12 cellular contexts compared by ENCODE assay signal in the genomic region with DNA sequence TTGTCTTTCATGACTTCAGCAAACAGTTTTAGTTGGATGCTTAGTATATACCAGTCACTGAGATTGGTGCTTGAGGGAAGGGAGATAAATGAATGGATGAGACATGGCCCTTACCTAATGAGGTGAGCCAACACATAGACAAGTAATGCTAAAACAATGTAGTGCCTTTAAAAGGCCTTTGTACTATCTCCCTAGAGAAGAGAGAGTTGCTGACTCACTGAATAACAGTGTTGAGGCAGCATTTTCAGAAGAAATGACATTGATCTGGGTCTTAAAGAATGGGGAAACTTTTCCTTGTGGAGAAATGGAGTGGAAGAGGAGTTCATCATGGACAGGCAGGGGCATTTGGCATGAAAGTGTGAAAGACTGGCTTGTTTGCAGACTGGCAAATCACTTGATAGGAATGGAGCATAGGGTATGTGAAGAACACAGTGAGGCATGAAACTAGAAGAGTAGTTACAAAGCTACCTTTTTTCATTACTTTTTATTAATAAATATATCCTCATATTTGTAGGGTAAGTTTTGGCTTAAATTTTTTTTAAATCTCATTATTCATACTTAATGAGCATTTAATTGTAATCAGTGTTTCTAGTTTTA.
DNase-seq lines count a peak whose midpoint lies in the region; ATAC-seq, FAIRE-seq and TF ChIP-seq lines count a peak whose summit lies in the region.
"Had no signal": no experiment of that assay in that cellular context is flagged by ENCODE, and none has a peak within 500 bp of the region (broad histone marks: within the 10 kb centered on the region; RNA-seq: fewer than 3 reads in every experiment).

No MANE protein-coding gene starts in this region.

- FAIRE-seq in urothelium cell line (lab: Jason Lieb, UNC) = no peak
- FAIRE-seq: GM12892 had no signal

- no peak for ATAC-seq in natural killer cell
- no peak for ATAC-seq in natural killer cell treated with Interleukin-12 subunit alpha and Interleukin-12 subunit beta and Interleukin-15 and Interleukin-18, amount 100 ng/mL, for 72 hours

- no peak overlapping the region for H3K4me3 Mint-ChIP-seq in natural killer cell
- no peak overlapping the region for H3K4me3 Mint-ChIP-seq in natural killer cell treated with Interleukin-12 subunit alpha and Interleukin-12 subunit beta and Interleukin-15 and Interleukin-18, amount 100 ng/mL, for 72 hours
- no peak overlapping the region for H3K4me3 Mint-ChIP-seq in activated CD4-positive, alpha-beta memory T cell treated with anti-CD3 and anti-CD28 coated beads, Interleukin-2, amount 10 ng/mL, durations not matched to agents 7 days and 5 days
- H3K4me3 Mint-ChIP-seq: activated CD4-positive, alpha-beta T cell treated with anti-CD3 and anti-CD28 coated beads, Interleukin-2, amount 10 ng/mL, durations not matched to agents 7 days and 5 days; activated naive CD8-positive, alpha-beta T cell treated with anti-CD3 and anti-CD28 coated beads, Interleukin-2, amount 10 ng/mL, durations not matched to agents 7 days and 5 days had no signal

- TF ChIP-seq CTCF in natural killer cell (IDR thresholded peaks at IDR 0.05) = no peak

- CTCF ChIA-PET in HEK293T (lab: Yijun Ruan, JAX) = interaction anchor here (0.7 kb wide), 1 partner anchor 17 kb away, joined by 4 read pairs; no protein-coding TSS in a partner anchor
- CTCF ChIA-PET in activated CD4-positive, alpha-beta memory T cell treated with anti-CD3 and anti-CD28 coated beads, Interleukin-2, amount 10 ng/mL, durations not matched to agents 7 days and 5 days (lab: Charles Lee) = no interaction called here

- no peak overlapping the region for H3K27ac ChIP-seq in substantia nigra (ENCODE audit: low read depth, low read length, poor library complexity, severe bottlenecking)

- peak overlapping the region; percentile 16 to 55 for H3K27ac Mint-ChIP-seq in natural killer cell
- H3K27ac Mint-ChIP-seq in natural killer cell treated with Interleukin-12 subunit alpha and Interleukin-12 subunit beta and Interleukin-15 and Interleukin-18, amount 100 ng/mL, for 72 hours = no peak overlapping the region
- H3K27ac Mint-ChIP-seq in activated CD4-positive, alpha-beta memory T cell treated with anti-CD3 and anti-CD28 coated beads, Interleukin-2, amount 10 ng/mL, durations not matched to agents 7 days and 5 days = no peak overlapping the region
- H3K27ac Mint-ChIP-seq: activated CD4-positive, alpha-beta T cell treated with anti-CD3 and anti-CD28 coated beads, Interleukin-2, amount 10 ng/mL, durations not matched to agents 7 days and 5 days; activated naive CD8-positive, alpha-beta T cell treated with anti-CD3 and anti-CD28 coated beads, Interleukin-2, amount 10 ng/mL, durations not matched to agents 7 days and 5 days had no signal

- POLR2A ChIA-PET in HEK293T (lab: Yijun Ruan, JAX) = no interaction called here
- POLR2A ChIA-PET in activated CD4-positive, alpha-beta memory T cell treated with anti-CD3 and anti-CD28 coated beads, Interleukin-2, amount 10 ng/mL, durations not matched to agents 7 days and 5 days (lab: Charles Lee) = no interaction called here

- intact Hi-C loops in natural killer cell (cut with micrococcal nuclease) = no loop called here

- H3K4me1 Mint-ChIP-seq in natural killer cell = peaks cover 51 to 56% of the 10 kb centered on the region in 2 donors
- H3K4me1 Mint-ChIP-seq in natural killer cell treated with Interleukin-12 subunit alpha and Interleukin-12 subunit beta and Interleukin-15 and Interleukin-18, amount 100 ng/mL, for 72 hours (ENCODE audit: low read depth in 2 of 2) = peaks cover 32 to 42% of the 10 kb centered on the region in 2 donors
- peaks cover 29% of the 10 kb centered on the region for H3K4me1 Mint-ChIP-seq in activated CD4-positive, alpha-beta memory T cell treated with anti-CD3 and anti-CD28 coated beads, Interleukin-2, amount 10 ng/mL, durations not matched to agents 7 days and 5 days

- H3K9me3 Mint-ChIP-seq in natural killer cell = peaks cover 0 to 5% of the 10 kb centered on the region in 2 donors
- no peaks in the 10 kb centered on the region for H3K9me3 Mint-ChIP-seq in natural killer cell treated with Interleukin-12 subunit alpha and Interleukin-12 subunit beta and Interleukin-15 and Interleukin-18, amount 100 ng/mL, for 72 hours
- H3K9me3 Mint-ChIP-seq in activated CD4-positive, alpha-beta memory T cell treated with anti-CD3 and anti-CD28 coated beads, Interleukin-2, amount 10 ng/mL, durations not matched to agents 7 days and 5 days = peaks cover 9% of the 10 kb centered on the region

- peaks cover 5% of the 10 kb centered on the region for H3K36me3 Mint-ChIP-seq in natural killer cell
- H3K36me3 Mint-ChIP-seq in natural killer cell treated with Interleukin-12 subunit alpha and Interleukin-12 subunit beta and Interleukin-15 and Interleukin-18, amount 100 ng/mL, for 72 hours = peaks cover 14% of the 10 kb centered on the region
- H3K36me3 Mint-ChIP-seq in activated CD4-positive, alpha-beta memory T cell treated with anti-CD3 and anti-CD28 coated beads, Interleukin-2, amount 10 ng/mL, durations not matched to agents 7 days and 5 days (ENCODE audit: low read depth) = peaks cover 15% of the 10 kb centered on the region

- no peaks in the 10 kb centered on the region for H3K27me3 Mint-ChIP-seq in natural killer cell (ENCODE audit: low read depth in 2 of 2)
- no peaks in the 10 kb centered on the region for H3K27me3 Mint-ChIP-seq in natural killer cell treated with Interleukin-12 subunit alpha and Interleukin-12 subunit beta and Interleukin-15 and Interleukin-18, amount 100 ng/mL, for 72 hours
- H3K27me3 Mint-ChIP-seq in activated CD4-positive, alpha-beta memory T cell treated with anti-CD3 and anti-CD28 coated beads, Interleukin-2, amount 10 ng/mL, durations not matched to agents 7 days and 5 days = no peaks in the 10 kb centered on the region
- H3K27me3 Mint-ChIP-seq: activated CD4-positive, alpha-beta T cell treated with anti-CD3 and anti-CD28 coated beads, Interleukin-2, amount 10 ng/mL, durations not matched to agents 7 days and 5 days; activated naive CD8-positive, alpha-beta T cell treated with anti-CD3 and anti-CD28 coated beads, Interleukin-2, amount 10 ng/mL, durations not matched to agents 7 days and 5 days had no signal

- DNase-seq in natural killer cell (no peak), amniotic epithelial cell (ENCODE audit: low read depth) (peak; percentile 90), glomerular visceral epithelial cell (ENCODE audit: extremely low spot score) (peak; percentile 61), urothelium cell line (ENCODE audit: low spot score) (peak; percentile 52), HEK293T (ENCODE audit: extremely low spot score) (no peak), substantia nigra (lab: John Stamatoyannopoulos, UW) (no peak)
- DNase-seq in natural killer cell treated with Interleukin-12 subunit alpha and Interleukin-12 subunit beta and Interleukin-15 and Interleukin-18, amount 100 ng/mL, for 72 hours (ENCODE audit: low spot score) = no peak
- no peak for DNase-seq in activated CD4-positive, alpha-beta memory T cell treated with anti-CD3 and anti-CD28 coated beads, Interleukin-2, amount 10 ng/mL, durations not matched to agents 7 days and 5 days
- DNase-seq: activated CD4-positive, alpha-beta T cell treated with anti-CD3 and anti-CD28 coated beads, Interleukin-2, amount 10 ng/mL, durations not matched to agents 7 days and 5 days; activated naive CD8-positive, alpha-beta T cell treated with anti-CD3 and anti-CD28 coated beads, Interleukin-2, amount 10 ng/mL, durations not matched to agents 7 days and 5 days; heart left ventricle had no signal

TF ChIP-seq in HEK293T, 16 proteins besides CTCF, POLR2A, EP300 and RAD21:
- TF ChIP-seq SUZ12 (IDR thresholded peaks at IDR 0.05) (no peak), SP1 (IDR thresholded peaks at IDR 0.05) (no peak), CTBP1 (IDR thresholded peaks at IDR 0.05; ENCODE audit: borderline replicate concordance) (no peak), L3MBTL2 (conservative IDR thresholded peaks at IDR 0.05) (no peak), FOXK2 (IDR thresholded peaks at IDR 0.05) (no peak), FOXM1 (IDR thresholded peaks at IDR 0.05; ENCODE audit: borderline replicate concordance) (no peak), ZNF384 (IDR thresholded peaks at IDR 0.05) (no peak), FOXA1 (IDR thresholded peaks at IDR 0.05) (no peak), BHLHE40 (IDR thresholded peaks at IDR 0.05; ENCODE audit: borderline replicate concordance) (no peak), ELF4 (IDR thresholded peaks at IDR 0.05) (no peak), ARNT (IDR thresholded peaks at IDR 0.05) (no peak), HDGF (IDR thresholded peaks at IDR 0.05; ENCODE audit: borderline replicate concordance) (no peak), TARDBP (IDR thresholded peaks at IDR 0.05) (no peak), LEF1 (IDR thresholded peaks at IDR 0.05; ENCODE audit: borderline replicate concordance) (no peak), NFRKB (IDR thresholded peaks at IDR 0.05) (no peak)
- TF ChIP-seq, protein P1, sequence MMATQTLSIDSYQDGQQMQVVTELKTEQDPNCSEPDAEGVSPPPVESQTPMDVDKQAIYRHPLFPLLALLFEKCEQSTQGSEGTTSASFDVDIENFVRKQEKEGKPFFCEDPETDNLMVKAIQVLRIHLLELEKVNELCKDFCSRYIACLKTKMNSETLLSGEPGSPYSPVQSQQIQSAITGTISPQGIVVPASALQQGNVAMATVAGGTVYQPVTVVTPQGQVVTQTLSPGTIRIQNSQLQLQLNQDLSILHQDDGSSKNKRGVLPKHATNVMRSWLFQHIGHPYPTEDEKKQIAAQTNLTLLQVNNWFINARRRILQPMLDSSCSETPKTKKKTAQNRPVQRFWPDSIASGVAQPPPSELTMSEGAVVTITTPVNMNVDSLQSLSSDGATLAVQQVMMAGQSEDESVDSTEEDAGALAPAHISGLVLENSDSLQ (IDR thresholded peaks at IDR 0.05) = no peak

Comparison
In these comparisons a context has a peak if more than half of its experiments do, and no peak if none do; other contexts are left out.
1. H3K27ac Mint-ChIP-seq: peak in natural killer cell (2 of 2); none in natural killer cell treated with Interleukin-12 subunit alpha and Interleukin-12 subunit beta and Interleukin-15 and Interleukin-18, amount 100 ng/mL, for 72 hours (0 of 2) and activated CD4-positive, alpha-beta memory T cell treated with anti-CD3 and anti-CD28 coated beads, Interleukin-2, amount 10 ng/mL, durations not matched to agents 7 days and 5 days (single experiment).
2. DNase-seq: peak in amniotic epithelial cell (single experiment), glomerular visceral epithelial cell (single experiment) and urothelium cell line (single experiment); none in natural killer cell (single experiment), natural killer cell treated with Interleukin-12 subunit alpha and Interleukin-12 subunit beta and Interleukin-15 and Interleukin-18, amount 100 ng/mL, for 72 hours (single experiment), HEK293T (single experiment), activated CD4-positive, alpha-beta memory T cell treated with anti-CD3 and anti-CD28 coated beads, Interleukin-2, amount 10 ng/mL, durations not matched to agents 7 days and 5 days (single experiment) and substantia nigra (0 of 49).